In genomic region chr2:109406301-109406700, GRCh38 we compare ENCODE assay signal across 18 cellular contexts.
"Had no signal": no experiment of that assay in that cellular context is flagged by ENCODE, and none has a peak within 500 bp of the region (broad histone marks: within the 10 kb centered on the region; RNA-seq: fewer than 3 reads in every experiment).

No MANE protein-coding gene starts in this region.

- H3K4me1 ChIP-seq: lower lobe of right lung had no signal

- DNase-seq: activated CD4-positive, alpha-beta T cell treated with anti-CD3 and anti-CD28 coated beads, Interleukin-2, amount 10 ng/mL, durations not matched to agents 24 days and 14 days; activated CD8-positive, alpha-beta memory T cell treated with anti-CD3 and anti-CD28 coated beads, Interleukin-2, amount 10 ng/mL, durations not matched to agents 7 days and 5 days; activated CD8-positive, alpha-beta T cell treated with anti-CD3 and anti-CD28 coated beads for 36 hours; activated effector memory CD4-positive, alpha-beta T cell treated with anti-CD3 and anti-CD28 coated beads, Interleukin-2, amount 50 U/mL, for 16 hours; activated naive CD4-positive, alpha-beta T cell treated with anti-CD3 and anti-CD28 coated beads, Interleukin-2, amount 10 ng/mL, durations not matched to agents 7 days and 5 days; activated T-cell treated with anti-CD3 and anti-CD28 coated beads for 4 hours; dermis blood vessel endothelial cell; effector CD8-positive, alpha-beta T cell; lower lobe of right lung; naive B cell; nucleus accumbens; spleen; stimulated activated CD4-positive, alpha-beta T cell treated with anti-CD3 and anti-CD28 coated beads, Interleukin-4, amount 100 ng/mL, for 1 hour; stimulated activated naive CD4-positive, alpha-beta T cell; thyroid gland had no signal

- H3K4me1 Mint-ChIP-seq: activated naive CD4-positive, alpha-beta T cell treated with anti-CD3 and anti-CD28 coated beads, Interleukin-2, amount 10 ng/mL, durations not matched to agents 7 days and 5 days had no signal

- H3K9me3 ChIP-seq: esophagus muscularis mucosa, lower lobe of right lung, spleen, thyroid gland had no signal

- H3K27me3 ChIP-seq: esophagus muscularis mucosa, spleen, thyroid gland had no signal

- ATAC-seq: activated CD8-positive, alpha-beta memory T cell treated with anti-CD3 and anti-CD28 coated beads, Interleukin-2, amount 10 ng/mL, durations not matched to agents 7 days and 5 days; activated CD8-positive, alpha-beta T cell treated with anti-CD3 and anti-CD28 coated beads for 36 hours; left lobe of liver; lower lobe of right lung had no signal

- H3K27ac Mint-ChIP-seq: activated CD4-positive, alpha-beta T cell treated with anti-CD3 and anti-CD28 coated beads, Interleukin-2, amount 10 ng/mL, durations not matched to agents 24 days and 14 days; activated CD8-positive, alpha-beta memory T cell treated with anti-CD3 and anti-CD28 coated beads, Interleukin-2, amount 10 ng/mL, durations not matched to agents 7 days and 5 days; activated CD8-positive, alpha-beta T cell treated with anti-CD3 and anti-CD28 coated beads for 36 hours; activated naive CD4-positive, alpha-beta T cell treated with anti-CD3 and anti-CD28 coated beads, Interleukin-2, amount 10 ng/mL, durations not matched to agents 7 days and 5 days; progenitor cell of endocrine pancreas had no signal

- H3K27ac ChIP-seq: esophagus muscularis mucosa, lower lobe of right lung, spleen, thyroid gland had no signal

- H3K27me3 Mint-ChIP-seq: activated CD4-positive, alpha-beta T cell treated with anti-CD3 and anti-CD28 coated beads, Interleukin-2, amount 10 ng/mL, durations not matched to agents 24 days and 14 days; activated CD8-positive, alpha-beta memory T cell treated with anti-CD3 and anti-CD28 coated beads, Interleukin-2, amount 10 ng/mL, durations not matched to agents 7 days and 5 days; activated CD8-positive, alpha-beta T cell treated with anti-CD3 and anti-CD28 coated beads for 36 hours; naive B cell had no signal

- H3K36me3 Mint-ChIP-seq: activated CD8-positive, alpha-beta memory T cell treated with anti-CD3 and anti-CD28 coated beads, Interleukin-2, amount 10 ng/mL, durations not matched to agents 7 days and 5 days; activated naive CD4-positive, alpha-beta T cell treated with anti-CD3 and anti-CD28 coated beads, Interleukin-2, amount 10 ng/mL, durations not matched to agents 7 days and 5 days; naive B cell had no signal

- H3K4me3 Mint-ChIP-seq: activated CD4-positive, alpha-beta T cell treated with anti-CD3 and anti-CD28 coated beads, Interleukin-2, amount 10 ng/mL, durations not matched to agents 24 days and 14 days; activated CD8-positive, alpha-beta memory T cell treated with anti-CD3 and anti-CD28 coated beads, Interleukin-2, amount 10 ng/mL, durations not matched to agents 7 days and 5 days; activated CD8-positive, alpha-beta T cell treated with anti-CD3 and anti-CD28 coated beads for 36 hours; activated naive CD4-positive, alpha-beta T cell treated with anti-CD3 and anti-CD28 coated beads, Interleukin-2, amount 10 ng/mL, durations not matched to agents 7 days and 5 days; naive B cell had no signal

- H3K9me3 Mint-ChIP-seq: activated CD4-positive, alpha-beta T cell treated with anti-CD3 and anti-CD28 coated beads, Interleukin-2, amount 10 ng/mL, durations not matched to agents 24 days and 14 days; activated CD8-positive, alpha-beta T cell treated with anti-CD3 and anti-CD28 coated beads for 36 hours; activated naive CD4-positive, alpha-beta T cell treated with anti-CD3 and anti-CD28 coated beads, Interleukin-2, amount 10 ng/mL, durations not matched to agents 7 days and 5 days; naive B cell had no signal

- H3K36me3 ChIP-seq: esophagus muscularis mucosa, lower lobe of right lung, spleen, thyroid gland had no signal

- H3K4me3 ChIP-seq: esophagus muscularis mucosa, lower lobe of right lung, spleen, thyroid gland had no signal
